ENCODE assay signal across 8 cellular contexts in the genomic region with DNA sequence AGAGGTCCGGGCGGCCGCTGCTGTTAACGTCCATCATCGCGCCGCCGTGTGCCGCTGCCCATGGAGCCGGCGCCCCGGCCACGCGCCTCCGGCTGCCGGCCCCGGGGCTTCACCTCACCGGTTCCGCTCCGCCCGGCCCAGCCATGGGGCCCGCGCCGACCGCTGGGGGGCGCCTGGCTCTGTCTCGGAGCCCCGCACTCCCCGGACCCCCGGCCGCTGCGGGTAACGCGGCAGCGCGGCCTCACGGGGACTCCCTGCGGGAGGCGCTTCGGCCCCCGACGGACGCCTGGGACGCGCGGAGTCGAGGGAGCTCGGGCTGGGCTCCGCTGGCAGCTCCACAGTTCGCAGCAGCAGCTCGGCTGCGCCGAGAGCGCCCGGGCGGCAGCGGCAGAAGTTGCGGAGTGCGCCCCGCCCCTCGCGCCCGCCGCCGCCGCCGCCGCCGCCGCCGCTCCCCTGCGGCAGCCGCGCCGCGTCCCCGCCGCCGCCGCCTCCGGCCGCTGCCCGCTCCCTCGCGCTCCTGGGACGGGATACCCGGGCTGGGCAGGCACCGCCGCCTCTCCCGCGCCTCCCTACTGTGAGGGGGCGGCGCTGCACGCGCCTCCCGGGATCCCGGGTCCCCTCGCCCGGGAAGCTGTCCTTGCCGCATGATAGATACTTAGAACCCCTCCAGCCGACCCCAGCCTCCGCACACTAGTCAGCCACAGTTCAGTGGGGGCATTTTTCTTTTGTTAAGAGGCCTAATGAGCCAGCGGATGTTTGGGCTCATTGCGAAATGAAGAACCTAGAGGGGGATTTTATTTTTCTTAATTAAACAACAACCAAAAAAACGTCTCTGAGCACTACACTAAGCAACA. TPM values are rescaled to one million over a fixed set of nuclear protein-coding genes. Genes with fewer than 3 reads are reported as not detected.
DNase-seq lines count a peak whose midpoint lies in the region; ATAC-seq and TF ChIP-seq lines count a peak whose summit lies in the region.

Gene HTR7, minus strand, starts transcription at position 405 of the 854 bp plus-strand sequence. Its CDS starts 368 bp downstream, at position 37.

- peak within 1 kb of the TSS; percentile 88 for H3K4me3 Mint-ChIP-seq in central memory CD8-positive, alpha-beta T cell

- H3K27me3 ChIP-seq in HL-60 (ENCODE audit: insufficient read depth, poor library complexity, severe bottlenecking), result peaks cover 40% of the 10 kb centered on the region

- in situ Hi-C loops in Caki2 (cut with HindIII; ENCODE audit: low pct_unique_long_range_greater_than_20kb, low sequenced_read_pairs), result no loop called here

- TF ChIP-seq CTCF in HL-60 (IDR thresholded peaks at IDR 0.05; ENCODE audit: insufficient read depth, low read length) (no peak), WI38 (IDR thresholded peaks at IDR 0.05; ENCODE audit: low read depth, low read length) (peak; percentile 50)

- intact Hi-C loops in left colon (cut with DNase I, micrococcal nuclease), result loop anchor here in 1 of 2 donors (10.0 kb wide), 1 partner anchor 1063 kb away; no protein-coding TSS in a partner anchor

- peak within 1 kb of the TSS; percentile 65 for H3K27ac Mint-ChIP-seq in central memory CD8-positive, alpha-beta T cell (ENCODE audit: low read depth)

- DNase-seq in Caki2 (ENCODE audit: low read depth) (peak; percentile 54), HL-60 (ENCODE audit: low read depth in 1 of 2, low spot score in 1 of 2) (peak in 1 of 2 experiments; percentile 30), left colon (peak in 1 of 2 donors; percentile 65), KG1 (lab: John Stamatoyannopoulos, UW) (no peak)
- peak; percentile 39 to 53 for DNase-seq in central memory CD8-positive, alpha-beta T cell (ENCODE audit: low spot score in 2 of 2)
- peak; percentile 41 for DNase-seq in stimulated activated CD4-positive, alpha-beta T cell treated with anti-CD3 and anti-CD28 coated beads, Interleukin-1b, Interleukin-23, amount 100 ng/mL, for 48 hours

- peaks cover 10% of the 10 kb centered on the region for H3K4me1 Mint-ChIP-seq in central memory CD8-positive, alpha-beta T cell

- ATAC-seq in GM19463 (IDR thresholded peaks at IDR 0.05; ENCODE audit: unreplicated experiment), result peak; percentile 73
- ATAC-seq in central memory CD8-positive, alpha-beta T cell (replicated peaks; ENCODE audit: extremely low read depth, poor library complexity, severe bottlenecking), result peak; percentile 75
- ATAC-seq in left colon, result peak; percentile 91

- H3K9me3 Mint-ChIP-seq in central memory CD8-positive, alpha-beta T cell, result no peaks in the 10 kb centered on the region

- no peak within 1 kb of the TSS for H3K27ac ChIP-seq in HL-60 (replicated peaks)

- H3K27me3 Mint-ChIP-seq in central memory CD8-positive, alpha-beta T cell, result peaks cover 77% of the 10 kb centered on the region

- H3K4me3 ChIP-seq in HL-60 (replicated peaks; ENCODE audit: insufficient read depth, low read length), result peak within 1 kb of the TSS; percentile 66
- peak within 1 kb of the TSS; percentile 66 for H3K4me3 ChIP-seq in WI38 (ENCODE audit: low read depth, low read length)

- H3K36me3 Mint-ChIP-seq in central memory CD8-positive, alpha-beta T cell (ENCODE audit: insufficient read depth), result peaks cover 9% of the 10 kb centered on the region

RNA-seq across cellular contexts. Expression of gene HTR7, which starts in this region (rescaled TPM):
- total RNA-seq in Caki2 (2014; rRNA removed; shearing (Covaris generic); ENCODE audit: low replicate concordance), result 0.03 TPM in 1 of 2 replicates, not detected in the other
- total RNA-seq in left colon, result under 1 TPM; 0.21 to 0.61 TPM

Comparison
In these comparisons a context has a peak if more than half of its experiments do, and no peak if none do; other contexts are left out.
1. Peak in DNase-seq in Caki2; RNA of the gene not detected or under 1 TPM.
2. Peak in ATAC-seq in left colon; RNA of the gene not detected or under 1 TPM.